ENCODE assay signal across 21 cellular contexts in genomic region chr10:97385565-97385964, GRCh38. TPM values are rescaled to one million over a fixed set of nuclear protein-coding genes. Genes with fewer than 3 reads are reported as not detected.
A peak's percentile ranks its signal among the peaks of the same experiment; 100 is the strongest.
DNase-seq lines count a peak whose midpoint lies in the region; TF ChIP-seq lines count a peak whose summit lies in the region.
"Had no signal": no experiment of that assay in that cellular context is flagged by ENCODE, and none has a peak within 500 bp of the region (broad histone marks: within the 10 kb centered on the region; RNA-seq: fewer than 3 reads in every experiment).

No MANE protein-coding gene starts in this region.

- H3K4me3 Mint-ChIP-seq in MCF 10A (ENCODE audit: unreplicated experiment) (no peak overlapping the region), IgD-negative memory B cell (no peak overlapping the region), nephron progenitor cell (no peak overlapping the region)
- H3K4me3 Mint-ChIP-seq: GM23338 had no signal

- POLR2A ChIA-PET in MCF 10A (lab: Yijun Ruan, JAX) = interaction anchor here (0.7 kb wide), 1 partner anchor 15 kb away, joined by 3 read pairs; the partner anchor contains the start of gene RRP12

- BruUV-seq in MCF 10A (replicated peaks; lab: Mats Ljungman, UMichigan) (no TSS peak), mammary epithelial cell (replicated peaks; lab: Mats Ljungman, UMichigan) (no TSS peak)

- dilution Hi-C loops in mammary epithelial cell (cut with HindIII; ENCODE audit: low sequenced_read_pairs) = loop anchor here (5.0 kb wide), 1 partner anchor 38 kb away; no protein-coding TSS in a partner anchor

- no peak overlapping the region for H3K27ac ChIP-seq in mammary epithelial cell (ENCODE audit: insufficient read depth, low read depth, low read length)
- H3K27ac ChIP-seq in BLaER1 treated with 17β-estradiol and CSF1 and Interleukin-3, amounts not matched to agents 10 nM and 100 nM = peak overlapping the region in 6 of 11 experiments; percentile 20 to 55 (median 40); a peak in 8 of 22 replicates
- H3K27ac ChIP-seq: C4-2B, SK-N-MC had no signal

- CTCF ChIA-PET in MCF 10A (lab: Yijun Ruan, JAX) (interaction anchor here (0.6 to 0.7 kb wide), 4 partner anchors 8 to 146 kb away, joined by 3 read pairs; no protein-coding TSS in a partner anchor), mammary epithelial cell (lab: Charles Lee; ENCODE audit: low non-redundant PET) (no interaction called here)

- no peaks in the 10 kb centered on the region for H3K79me2 ChIP-seq in mammary epithelial cell (ENCODE audit: insufficient read depth, low read length)

- H3K27ac Mint-ChIP-seq in MCF 10A (ENCODE audit: low read depth, unreplicated experiment) = peak overlapping the region; percentile 31
- peak overlapping the region in 2 of 3 donors; percentile 28 to 45 for H3K27ac Mint-ChIP-seq in IgD-negative memory B cell
- peak overlapping the region; percentile 71 for H3K27ac Mint-ChIP-seq in nephron progenitor cell
- H3K27ac Mint-ChIP-seq: GM23338 had no signal

- no peaks in the 10 kb centered on the region for H3K4me1 Mint-ChIP-seq in MCF 10A (ENCODE audit: insufficient read depth, unreplicated experiment)
- H3K4me1 Mint-ChIP-seq in IgD-negative memory B cell = no peaks in the 10 kb centered on the region
- no peaks in the 10 kb centered on the region for H3K4me1 Mint-ChIP-seq in nephron progenitor cell
- H3K4me1 Mint-ChIP-seq: GM23338 had no signal

- no peak overlapping the region for H2AFZ ChIP-seq in mammary epithelial cell (ENCODE audit: low read depth, low read length)
- H2AFZ ChIP-seq: GM23338 had no signal

- WGBS in mammary epithelial cell (ENCODE audit: low coverage, missing lambda C conversion rate) = 100% methylated on average over 7 of the region's 7 CpGs

- no peaks in the 10 kb centered on the region for H3K4me1 ChIP-seq in mammary epithelial cell (ENCODE audit: insufficient read depth, low read length)
- peaks cover 0 to 25% (median 0%) of the 10 kb centered on the region in 10 experiments; a peak in 7 of 20 replicates for H3K4me1 ChIP-seq in BLaER1 treated with 17β-estradiol and CSF1 and Interleukin-3, amounts not matched to agents 10 nM and 100 nM

- peaks cover 7% of the 10 kb centered on the region for H3K36me3 ChIP-seq in mammary epithelial cell (ENCODE audit: insufficient read depth, low read length)
- peaks cover 96 to 100% (median 100%) of the 10 kb centered on the region in 11 experiments for H3K36me3 ChIP-seq in BLaER1 treated with 17β-estradiol and CSF1 and Interleukin-3, amounts not matched to agents 10 nM and 100 nM

- no peaks in the 10 kb centered on the region for H3K27me3 ChIP-seq in mammary epithelial cell (ENCODE audit: insufficient read depth, low read length)
- H3K27me3 ChIP-seq in BLaER1 treated with 17β-estradiol and CSF1 and Interleukin-3, amounts not matched to agents 10 nM and 100 nM = no peaks in the 10 kb centered on the region
- H3K27me3 ChIP-seq: MG63 had no signal

- TF ChIP-seq CTCF in MCF 10A (IDR thresholded peaks at IDR 0.05; ENCODE audit: unreplicated experiment) (no peak), mammary epithelial cell (conservative IDR thresholded peaks at IDR 0.05 in 1 of 2, IDR thresholded peaks at IDR 0.05 in 1 of 2; ENCODE audit: extremely low read depth in 1 of 2, insufficient read depth in 1 of 2, low read depth in 1 of 2, low read length in 2 of 2) (no peak), nephron progenitor cell (IDR thresholded peaks at IDR 0.05) (no peak)

- no peak overlapping the region for H3K9ac ChIP-seq in mammary epithelial cell (ENCODE audit: insufficient read depth, low read length)
- peak overlapping the region in 5 of 11 experiments; percentile 1 to 30 (median 19); a peak in 4 of 22 replicates for H3K9ac ChIP-seq in BLaER1 treated with 17β-estradiol and CSF1 and Interleukin-3, amounts not matched to agents 10 nM and 100 nM

- H3K36me3 Mint-ChIP-seq in MCF 10A (ENCODE audit: insufficient read depth, unreplicated experiment) = peaks cover 78% of the 10 kb centered on the region
- peaks cover 4% of the 10 kb centered on the region for H3K36me3 Mint-ChIP-seq in IgD-negative memory B cell
- H3K36me3 Mint-ChIP-seq in nephron progenitor cell (ENCODE audit: low read depth) = peaks cover 45% of the 10 kb centered on the region

- H3K27me3 Mint-ChIP-seq in MCF 10A (ENCODE audit: insufficient read depth, unreplicated experiment) (no peaks in the 10 kb centered on the region), IgD-negative memory B cell (no peaks in the 10 kb centered on the region), nephron progenitor cell (ENCODE audit: low read depth, poor library complexity) (no peaks in the 10 kb centered on the region)

- no peak overlapping the region for H3K4me2 ChIP-seq in mammary epithelial cell (ENCODE audit: insufficient read depth, low read depth, low read length)
- H3K4me2 ChIP-seq in BLaER1 treated with 17β-estradiol and CSF1 and Interleukin-3, amounts not matched to agents 10 nM and 100 nM = no peak overlapping the region
- H3K4me2 ChIP-seq: GM23338 had no signal

- H4K20me1 ChIP-seq in mammary epithelial cell (ENCODE audit: insufficient read depth, low read length) = no peaks in the 10 kb centered on the region
- H4K20me1 ChIP-seq in BLaER1 treated with 17β-estradiol and CSF1 and Interleukin-3, amounts not matched to agents 10 nM and 100 nM = peaks cover 0 to 56% (median 0%) of the 10 kb centered on the region in 11 experiments; a peak in 3 of 22 replicates

- H3K4me3 ChIP-seq in mammary epithelial cell (replicated peaks in 1 of 3; ENCODE audit: insufficient read depth in 1 of 3, low read depth in 2 of 3, low read length in 3 of 3) = no peak overlapping the region
- no peak overlapping the region for H3K4me3 ChIP-seq in BLaER1 treated with 17β-estradiol and CSF1 and Interleukin-3, amounts not matched to agents 10 nM and 100 nM
- H3K4me3 ChIP-seq: GM23338, MG63, SK-N-MC had no signal

- H3K9me3 Mint-ChIP-seq in MCF 10A (ENCODE audit: unreplicated experiment) (no peaks in the 10 kb centered on the region), IgD-negative memory B cell (no peaks in the 10 kb centered on the region), nephron progenitor cell (no peaks in the 10 kb centered on the region)
- H3K9me3 Mint-ChIP-seq: GM23338 had no signal

- H3K9me3 ChIP-seq in mammary epithelial cell (replicated peaks; ENCODE audit: insufficient read depth, low read length) = no peaks in the 10 kb centered on the region
- H3K9me3 ChIP-seq in BLaER1 treated with 17β-estradiol and CSF1 and Interleukin-3, amounts not matched to agents 10 nM and 100 nM (replicated peaks in 1 of 11) = no peaks in the 10 kb centered on the region
- H3K9me3 ChIP-seq: MG63 had no signal

- DNase-seq in MCF 10A (ENCODE audit: unreplicated experiment) (no peak), mammary epithelial cell (no peak), nephron progenitor cell (no peak), RKO (ENCODE audit: low spot score) (no peak), AG08395 (ENCODE audit: low spot score) (no peak), NCI-H1436 (lab: John Stamatoyannopoulos, UW) (no peak)
- DNase-seq: 8988T, AML-193, HCEC 1CT, Kasumi-1, MG63, NCI-H1417, NCI-H187, NCI-H446, NCI-H526, SHP77 treated with DMSO at 0.1 percent for 48 hours had no signal

- in situ Hi-C loops in mammary epithelial cell (cut with MboI; ENCODE audit: low sequenced_read_pairs in 2 of 2) = no loop called here

- intact Hi-C loops in MCF 10A (cut with micrococcal nuclease) (no loop called here), mammary epithelial cell (cut with micrococcal nuclease) (no loop called here)

RNA-seq across cellular contexts. Expression of gene RRP12, which starts 15.6 kb away (rescaled TPM):
- total RNA-seq in MCF 10A (2022) = 66.1 and 86.7 TPM in 2 replicates
- total RNA-seq in mammary epithelial cell = 10 to 100 TPM; 35.8 to 63.1 TPM
- polyA plus RNA-seq in mammary epithelial cell = 16.3 TPM
- 102 TPM for polyA minus RNA-seq in mammary epithelial cell
- 15.0 TPM for polyA plus RNA-seq in IgD-negative memory B cell

RNA-seq across cellular contexts. Expression of gene PGAM1, which starts 40.4 kb away (rescaled TPM):
- total RNA-seq in MCF 10A (2022) = 235 and 248 TPM in 2 replicates
- 100 to 1,000 TPM; 380 to 517 TPM for total RNA-seq in mammary epithelial cell
- 977 TPM for polyA plus RNA-seq in mammary epithelial cell
- 666 TPM for polyA minus RNA-seq in mammary epithelial cell
- polyA plus RNA-seq in IgD-negative memory B cell = 192 TPM

RNA-seq across cellular contexts. Expression of gene FRAT2, which starts 51.0 kb away (rescaled TPM):
- 9.0 and 11.4 TPM in 2 replicates for total RNA-seq in MCF 10A (2022)
- 1 to 10 TPM; 5.0 to 5.3 TPM for total RNA-seq in mammary epithelial cell
- 4.0 TPM for polyA plus RNA-seq in mammary epithelial cell
- polyA minus RNA-seq in mammary epithelial cell = 11.9 TPM
- polyA plus RNA-seq in IgD-negative memory B cell = 7.3 TPM
